In the genomic region with DNA sequence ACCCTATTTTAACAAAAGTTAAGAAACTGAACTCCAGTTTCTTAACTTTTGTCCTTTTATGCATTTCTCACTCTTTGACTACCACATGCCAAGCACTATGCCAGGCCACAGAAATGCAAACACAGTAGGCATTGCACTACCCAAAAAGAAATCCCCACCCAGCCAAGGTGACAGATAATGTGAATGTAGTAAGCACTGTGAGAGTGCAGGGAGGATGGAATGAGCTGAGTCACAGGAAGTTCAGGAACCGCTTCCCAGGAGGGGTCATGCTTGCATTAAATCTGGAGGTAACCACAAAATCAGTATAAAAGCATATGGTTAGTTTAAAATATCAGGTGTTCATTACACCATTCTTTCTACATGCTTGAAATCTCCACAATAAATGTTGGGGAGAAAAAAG, we compare ENCODE assay signal across 10 cellular contexts. TPM values are rescaled to one million over a fixed set of nuclear protein-coding genes. Genes with fewer than 3 reads are reported as not detected.
DNase-seq lines count a peak whose midpoint lies in the region; ATAC-seq and TF ChIP-seq lines count a peak whose summit lies in the region.
"Had no signal": no experiment of that assay in that cellular context is flagged by ENCODE, and none has a peak within 500 bp of the region (broad histone marks: within the 10 kb centered on the region; RNA-seq: fewer than 3 reads in every experiment).

No MANE protein-coding gene starts in this region.

- no peak for TF ChIP-seq CTCF in left lung (IDR thresholded peaks at IDR 0.05)

- H3K4me3 ChIP-seq in left lung: no peak overlapping the region

- no peak overlapping the region for H3K27ac ChIP-seq in left lung

- DNase-seq in Daoy (ENCODE audit: low read depth): peak; percentile 97
- peak; percentile 43 for DNase-seq in KBM-7
- peak; percentile 92 for DNase-seq in amniotic epithelial cell (ENCODE audit: low read depth)
- no peak for DNase-seq in left lung
- no peak for DNase-seq in HuH-7.5 (ENCODE audit: low spot score)
- DNase-seq in effector CD8-positive, alpha-beta T cell (lab: John Stamatoyannopoulos, UW): no peak
- DNase-seq: NCI-H526 treated with DMSO at 0.1 percent for 48 hours; stimulated activated CD4-positive, alpha-beta T cell treated with anti-CD3 and anti-CD28 coated beads, Interleukin-4, amount 100 ng/mL, for 24 hours had no signal

- H3K27me3 ChIP-seq in left lung: no peaks in the 10 kb centered on the region

- in situ Hi-C loops in KBM-7 (cut with MboI; ENCODE audit: low pct_unique_long_range_greater_than_20kb, low sequenced_read_pairs): no loop called here

- peaks cover 0 to 9% of the 10 kb centered on the region in 2 donors for H3K4me1 ChIP-seq in left lung

- ATAC-seq in left lung (peak; percentile 33), GM18511 (IDR thresholded peaks at IDR 0.05; ENCODE audit: unreplicated experiment) (no peak), GM18519 (IDR thresholded peaks at IDR 0.05; ENCODE audit: low FRiP score, unreplicated experiment) (no peak)

- no peaks in the 10 kb centered on the region for H3K9me3 ChIP-seq in left lung

- H3K36me3 ChIP-seq in left lung: peaks cover 0 to 15% of the 10 kb centered on the region in 2 donors

- intact Hi-C loops in left lung (cut with DNase I): no loop called here

RNA-seq across cellular contexts. Expression of a gene that starts 20.1 kb away (rescaled TPM):
- total RNA-seq in Daoy (2014; rRNA removed; shearing (Covaris generic)): not detected in 2 replicates
- total RNA-seq in left lung: not detected

RNA-seq across cellular contexts. Expression of a gene that starts 27.8 kb away (rescaled TPM):
- total RNA-seq in Daoy (2014; rRNA removed; shearing (Covaris generic)): 316 and 384 TPM in 2 replicates
- total RNA-seq in left lung: 100 to 1,000 TPM in 1 of 2 donors, 10 to 100 TPM in 1; 96.9 to 110 TPM

RNA-seq across cellular contexts. Expression of a gene that starts 34.4 kb away (rescaled TPM):
- 1.1 and 2.2 TPM in 2 replicates for total RNA-seq in Daoy (2014; rRNA removed; shearing (Covaris generic))
- 100 to 1,000 TPM in 1 of 2 donors, 10 to 100 TPM in 1; 75.7 to 109 TPM for total RNA-seq in left lung

Comparison
In these comparisons a context has a peak if more than half of its experiments do, and no peak if none do; other contexts are left out.
1. DNase-seq: peak in Daoy (single experiment), KBM-7 (single experiment) and amniotic epithelial cell (single experiment); none in left lung (0 of 2), HuH-7.5 (single experiment) and effector CD8-positive, alpha-beta T cell (single experiment).
2. RNA of a gene that starts 34.4 kb away (total RNA-seq): 75.7 to 109 TPM in left lung; 1.1 to 2.2 TPM in Daoy; every median in the first group is over 10 times any median in the second.